ENCODE assay signal across 1 cellular context in the genomic region with DNA sequence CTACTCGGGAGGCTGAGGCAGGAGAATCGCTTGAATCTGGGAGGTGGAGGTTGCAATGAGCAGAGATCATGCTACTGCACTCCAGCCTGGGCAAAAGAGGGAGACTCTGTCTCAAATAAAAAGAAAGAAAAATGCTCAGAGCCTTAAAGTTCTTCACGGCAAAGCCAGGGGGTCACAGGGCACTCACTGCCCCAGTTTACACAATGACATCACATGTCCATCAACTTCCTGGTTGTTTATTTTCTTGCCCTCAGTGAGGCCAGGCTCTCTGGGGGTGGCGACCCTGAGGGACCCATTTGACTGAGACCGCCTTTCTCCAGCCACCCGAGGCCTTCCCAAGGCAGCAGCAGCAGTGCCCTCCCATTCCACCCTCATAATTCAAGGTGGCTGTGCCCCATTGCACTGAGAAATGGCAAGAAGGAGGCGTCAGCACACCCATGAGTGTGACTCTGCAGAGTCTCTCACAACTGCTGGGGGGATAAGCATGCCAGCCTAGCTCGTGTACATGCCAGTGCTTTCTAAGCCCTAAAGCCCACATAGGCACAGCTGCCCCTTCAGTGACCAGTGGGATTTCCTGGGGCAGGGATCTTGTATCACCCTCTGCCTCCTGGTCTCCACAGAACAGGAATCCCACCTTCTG.
TF ChIP-seq lines count a peak whose summit lies in the region.

No MANE protein-coding gene starts in this region.

TF ChIP-seq in HepG2, 621 proteins besides CTCF, POLR2A, EP300 and RAD21 (continued from another document and continues in another):
- TF ChIP-seq HNF4A (CRISPR knock-in tag; IDR thresholded peaks at IDR 0.05) = peak; percentile 59
- TF ChIP-seq, protein P1, sequence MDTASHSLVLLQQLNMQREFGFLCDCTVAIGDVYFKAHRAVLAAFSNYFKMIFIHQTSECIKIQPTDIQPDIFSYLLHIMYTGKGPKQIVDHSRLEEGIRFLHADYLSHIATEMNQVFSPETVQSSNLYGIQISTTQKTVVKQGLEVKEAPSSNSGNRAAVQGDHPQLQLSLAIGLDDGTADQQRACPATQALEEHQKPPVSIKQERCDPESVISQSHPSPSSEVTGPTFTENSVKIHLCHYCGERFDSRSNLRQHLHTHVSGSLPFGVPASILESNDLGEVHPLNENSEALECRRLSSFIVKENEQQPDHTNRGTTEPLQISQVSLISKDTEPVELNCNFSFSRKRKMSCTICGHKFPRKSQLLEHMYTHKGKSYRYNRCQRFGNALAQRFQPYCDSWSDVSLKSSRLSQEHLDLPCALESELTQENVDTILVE (CRISPR knock-in tag; IDR thresholded peaks at IDR 0.05) = no peak
- no peak for TF ChIP-seq MATR3 (CRISPR knock-in tag; IDR thresholded peaks at IDR 0.05)
- TF ChIP-seq HNRNPLL (IDR thresholded peaks at IDR 0.05; ENCODE audit: low read depth, low read length, poor library complexity, severe bottlenecking) = no peak
- no peak for TF ChIP-seq JDP2 (CRISPR knock-in tag; IDR thresholded peaks at IDR 0.05; ENCODE audit: borderline replicate concordance)
- no peak for TF ChIP-seq HDAC1 (CRISPR knock-in tag; IDR thresholded peaks at IDR 0.05)
- TF ChIP-seq KDM6A (CRISPR knock-in tag; IDR thresholded peaks at IDR 0.05; ENCODE audit: low read depth) = peak; percentile 55; the same call in 1 of the 2 replicates
- TF ChIP-seq, protein P2, sequence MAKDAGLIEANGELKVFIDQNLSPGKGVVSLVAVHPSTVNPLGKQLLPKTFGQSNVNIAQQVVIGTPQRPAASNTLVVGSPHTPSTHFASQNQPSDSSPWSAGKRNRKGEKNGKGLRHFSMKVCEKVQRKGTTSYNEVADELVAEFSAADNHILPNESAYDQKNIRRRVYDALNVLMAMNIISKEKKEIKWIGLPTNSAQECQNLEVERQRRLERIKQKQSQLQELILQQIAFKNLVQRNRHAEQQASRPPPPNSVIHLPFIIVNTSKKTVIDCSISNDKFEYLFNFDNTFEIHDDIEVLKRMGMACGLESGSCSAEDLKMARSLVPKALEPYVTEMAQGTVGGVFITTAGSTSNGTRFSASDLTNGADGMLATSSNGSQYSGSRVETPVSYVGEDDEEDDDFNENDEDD (CRISPR knock-in tag; IDR thresholded peaks at IDR 0.05; ENCODE audit: borderline replicate concordance) = no peak
- no peak for TF ChIP-seq HOXA9 (CRISPR knock-in tag; IDR thresholded peaks at IDR 0.05; ENCODE audit: borderline replicate concordance)
- TF ChIP-seq, protein P3, sequence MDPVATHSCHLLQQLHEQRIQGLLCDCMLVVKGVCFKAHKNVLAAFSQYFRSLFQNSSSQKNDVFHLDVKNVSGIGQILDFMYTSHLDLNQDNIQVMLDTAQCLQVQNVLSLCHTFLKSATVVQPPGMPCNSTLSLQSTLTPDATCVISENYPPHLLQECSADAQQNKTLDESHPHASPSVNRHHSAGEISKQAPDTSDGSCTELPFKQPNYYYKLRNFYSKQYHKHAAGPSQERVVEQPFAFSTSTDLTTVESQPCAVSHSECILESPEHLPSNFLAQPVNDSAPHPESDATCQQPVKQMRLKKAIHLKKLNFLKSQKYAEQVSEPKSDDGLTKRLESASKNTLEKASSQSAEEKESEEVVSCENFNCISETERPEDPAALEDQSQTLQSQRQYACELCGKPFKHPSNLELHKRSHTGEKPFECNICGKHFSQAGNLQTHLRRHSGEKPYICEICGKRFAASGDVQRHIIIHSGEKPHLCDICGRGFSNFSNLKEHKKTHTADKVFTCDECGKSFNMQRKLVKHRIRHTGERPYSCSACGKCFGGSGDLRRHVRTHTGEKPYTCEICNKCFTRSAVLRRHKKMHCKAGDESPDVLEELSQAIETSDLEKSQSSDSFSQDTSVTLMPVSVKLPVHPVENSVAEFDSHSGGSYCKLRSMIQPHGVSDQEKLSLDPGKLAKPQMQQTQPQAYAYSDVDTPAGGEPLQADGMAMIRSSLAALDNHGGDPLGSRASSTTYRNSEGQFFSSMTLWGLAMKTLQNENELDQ (CRISPR knock-in tag; IDR thresholded peaks at IDR 0.05; ENCODE audit: borderline replicate concordance) = no peak
- peak; percentile 30; the same call in 1 of the 3 replicates for TF ChIP-seq MXI1 (IDR thresholded peaks at IDR 0.05; ENCODE audit: borderline replicate concordance, low read depth, low read length)
- peak; percentile 64; the same call in 1 of the 2 replicates for TF ChIP-seq GLI4 (CRISPR knock-in tag; IDR thresholded peaks at IDR 0.05; ENCODE audit: borderline replicate concordance)
- TF ChIP-seq ATF7 (IDR thresholded peaks at IDR 0.05) = peak; percentile 66
- peak; percentile 91 for TF ChIP-seq ATF7 (CRISPR knock-in tag; IDR thresholded peaks at IDR 0.05)
- TF ChIP-seq, protein P4, sequence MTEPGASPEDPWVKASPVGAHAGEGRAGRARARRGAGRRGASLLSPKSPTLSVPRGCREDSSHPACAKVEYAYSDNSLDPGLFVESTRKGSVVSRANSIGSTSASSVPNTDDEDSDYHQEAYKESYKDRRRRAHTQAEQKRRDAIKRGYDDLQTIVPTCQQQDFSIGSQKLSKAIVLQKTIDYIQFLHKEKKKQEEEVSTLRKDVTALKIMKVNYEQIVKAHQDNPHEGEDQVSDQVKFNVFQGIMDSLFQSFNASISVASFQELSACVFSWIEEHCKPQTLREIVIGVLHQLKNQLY (CRISPR knock-in tag; IDR thresholded peaks at IDR 0.05) = no peak
- TF ChIP-seq, protein P5, sequence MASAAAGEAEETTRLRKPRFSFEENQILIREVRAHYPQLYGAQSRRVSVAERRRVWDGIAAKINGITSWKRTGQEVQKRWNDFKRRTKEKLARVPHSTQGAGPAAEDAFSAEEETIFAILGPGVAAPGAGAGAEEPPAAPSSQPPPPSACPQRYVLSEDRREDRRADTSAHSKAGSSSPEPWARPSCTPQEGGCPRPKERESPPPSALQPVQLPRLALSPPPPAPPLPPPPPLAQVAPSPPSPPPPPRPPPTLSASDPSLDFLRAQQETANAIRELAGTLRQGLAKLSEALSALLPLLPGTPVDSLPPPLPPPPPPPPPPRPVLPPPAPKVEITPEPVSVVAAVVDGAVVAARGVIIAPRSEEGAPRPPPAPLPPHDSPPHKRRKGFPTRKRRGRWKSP (CRISPR knock-in tag; IDR thresholded peaks at IDR 0.05) = peak; percentile 28; the same call in 1 of the 2 replicates
- TF ChIP-seq, protein P6, sequence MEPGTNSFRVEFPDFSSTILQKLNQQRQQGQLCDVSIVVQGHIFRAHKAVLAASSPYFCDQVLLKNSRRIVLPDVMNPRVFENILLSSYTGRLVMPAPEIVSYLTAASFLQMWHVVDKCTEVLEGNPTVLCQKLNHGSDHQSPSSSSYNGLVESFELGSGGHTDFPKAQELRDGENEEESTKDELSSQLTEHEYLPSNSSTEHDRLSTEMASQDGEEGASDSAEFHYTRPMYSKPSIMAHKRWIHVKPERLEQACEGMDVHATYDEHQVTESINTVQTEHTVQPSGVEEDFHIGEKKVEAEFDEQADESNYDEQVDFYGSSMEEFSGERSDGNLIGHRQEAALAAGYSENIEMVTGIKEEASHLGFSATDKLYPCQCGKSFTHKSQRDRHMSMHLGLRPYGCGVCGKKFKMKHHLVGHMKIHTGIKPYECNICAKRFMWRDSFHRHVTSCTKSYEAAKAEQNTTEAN (CRISPR knock-in tag; conservative IDR thresholded peaks at IDR 0.05) = no peak
- TF ChIP-seq THAP11 (CRISPR knock-in tag; IDR thresholded peaks at IDR 0.05) = 0 out of 2 replicates have a peak, but pooled peaks have one; percentile 7
- TF ChIP-seq TBX2 (CRISPR knock-in tag; IDR thresholded peaks at IDR 0.05; ENCODE audit: borderline replicate concordance) = no peak; the same call in 1 of the 2 replicates
- TF ChIP-seq, protein P7, sequence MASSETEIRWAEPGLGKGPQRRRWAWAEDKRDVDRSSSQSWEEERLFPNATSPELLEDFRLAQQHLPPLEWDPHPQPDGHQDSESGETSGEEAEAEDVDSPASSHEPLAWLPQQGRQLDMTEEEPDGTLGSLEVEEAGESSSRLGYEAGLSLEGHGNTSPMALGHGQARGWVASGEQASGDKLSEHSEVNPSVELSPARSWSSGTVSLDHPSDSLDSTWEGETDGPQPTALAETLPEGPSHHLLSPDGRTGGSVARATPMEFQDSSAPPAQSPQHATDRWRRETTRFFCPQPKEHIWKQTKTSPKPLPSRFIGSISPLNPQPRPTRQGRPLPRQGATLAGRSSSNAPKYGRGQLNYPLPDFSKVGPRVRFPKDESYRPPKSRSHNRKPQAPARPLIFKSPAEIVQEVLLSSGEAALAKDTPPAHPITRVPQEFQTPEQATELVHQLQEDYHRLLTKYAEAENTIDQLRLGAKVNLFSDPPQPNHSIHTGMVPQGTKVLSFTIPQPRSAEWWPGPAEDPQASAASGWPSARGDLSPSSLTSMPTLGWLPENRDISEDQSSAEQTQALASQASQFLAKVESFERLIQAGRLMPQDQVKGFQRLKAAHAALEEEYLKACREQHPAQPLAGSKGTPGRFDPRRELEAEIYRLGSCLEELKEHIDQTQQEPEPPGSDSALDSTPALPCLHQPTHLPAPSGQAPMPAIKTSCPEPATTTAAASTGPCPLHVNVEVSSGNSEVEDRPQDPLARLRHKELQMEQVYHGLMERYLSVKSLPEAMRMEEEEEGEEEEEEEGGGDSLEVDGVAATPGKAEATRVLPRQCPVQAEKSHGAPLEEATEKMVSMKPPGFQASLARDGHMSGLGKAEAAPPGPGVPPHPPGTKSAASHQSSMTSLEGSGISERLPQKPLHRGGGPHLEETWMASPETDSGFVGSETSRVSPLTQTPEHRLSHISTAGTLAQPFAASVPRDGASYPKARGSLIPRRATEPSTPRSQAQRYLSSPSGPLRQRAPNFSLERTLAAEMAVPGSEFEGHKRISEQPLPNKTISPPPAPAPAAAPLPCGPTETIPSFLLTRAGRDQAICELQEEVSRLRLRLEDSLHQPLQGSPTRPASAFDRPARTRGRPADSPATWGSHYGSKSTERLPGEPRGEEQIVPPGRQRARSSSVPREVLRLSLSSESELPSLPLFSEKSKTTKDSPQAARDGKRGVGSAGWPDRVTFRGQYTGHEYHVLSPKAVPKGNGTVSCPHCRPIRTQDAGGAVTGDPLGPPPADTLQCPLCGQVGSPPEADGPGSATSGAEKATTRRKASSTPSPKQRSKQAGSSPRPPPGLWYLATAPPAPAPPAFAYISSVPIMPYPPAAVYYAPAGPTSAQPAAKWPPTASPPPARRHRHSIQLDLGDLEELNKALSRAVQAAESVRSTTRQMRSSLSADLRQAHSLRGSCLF (CRISPR knock-in tag; IDR thresholded peaks at IDR 0.05; ENCODE audit: borderline replicate concordance) = no peak
- no peak for TF ChIP-seq KDM4B (CRISPR knock-in tag; IDR thresholded peaks at IDR 0.05)
- TF ChIP-seq SIN3A (IDR thresholded peaks at IDR 0.05; ENCODE audit: borderline replicate concordance, low read depth, low read length) = no peak
- peak; percentile 33; the same call in 1 of the 2 replicates for TF ChIP-seq ZNF629 (CRISPR knock-in tag; conservative IDR thresholded peaks at IDR 0.05)
- TF ChIP-seq, protein P8, sequence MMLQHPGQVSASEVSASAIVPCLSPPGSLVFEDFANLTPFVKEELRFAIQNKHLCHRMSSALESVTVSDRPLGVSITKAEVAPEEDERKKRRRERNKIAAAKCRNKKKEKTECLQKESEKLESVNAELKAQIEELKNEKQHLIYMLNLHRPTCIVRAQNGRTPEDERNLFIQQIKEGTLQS (CRISPR knock-in tag; IDR thresholded peaks at IDR 0.05) = peak; percentile 79
- no peak for TF ChIP-seq ZNF839 (CRISPR knock-in tag; IDR thresholded peaks at IDR 0.05; ENCODE audit: borderline replicate concordance)
- no peak for TF ChIP-seq ZSCAN20 (CRISPR knock-in tag; IDR thresholded peaks at IDR 0.05; ENCODE audit: borderline replicate concordance)
- no peak for TF ChIP-seq HOXA5 (CRISPR knock-in tag; IDR thresholded peaks at IDR 0.05)
- TF ChIP-seq, protein P9, sequence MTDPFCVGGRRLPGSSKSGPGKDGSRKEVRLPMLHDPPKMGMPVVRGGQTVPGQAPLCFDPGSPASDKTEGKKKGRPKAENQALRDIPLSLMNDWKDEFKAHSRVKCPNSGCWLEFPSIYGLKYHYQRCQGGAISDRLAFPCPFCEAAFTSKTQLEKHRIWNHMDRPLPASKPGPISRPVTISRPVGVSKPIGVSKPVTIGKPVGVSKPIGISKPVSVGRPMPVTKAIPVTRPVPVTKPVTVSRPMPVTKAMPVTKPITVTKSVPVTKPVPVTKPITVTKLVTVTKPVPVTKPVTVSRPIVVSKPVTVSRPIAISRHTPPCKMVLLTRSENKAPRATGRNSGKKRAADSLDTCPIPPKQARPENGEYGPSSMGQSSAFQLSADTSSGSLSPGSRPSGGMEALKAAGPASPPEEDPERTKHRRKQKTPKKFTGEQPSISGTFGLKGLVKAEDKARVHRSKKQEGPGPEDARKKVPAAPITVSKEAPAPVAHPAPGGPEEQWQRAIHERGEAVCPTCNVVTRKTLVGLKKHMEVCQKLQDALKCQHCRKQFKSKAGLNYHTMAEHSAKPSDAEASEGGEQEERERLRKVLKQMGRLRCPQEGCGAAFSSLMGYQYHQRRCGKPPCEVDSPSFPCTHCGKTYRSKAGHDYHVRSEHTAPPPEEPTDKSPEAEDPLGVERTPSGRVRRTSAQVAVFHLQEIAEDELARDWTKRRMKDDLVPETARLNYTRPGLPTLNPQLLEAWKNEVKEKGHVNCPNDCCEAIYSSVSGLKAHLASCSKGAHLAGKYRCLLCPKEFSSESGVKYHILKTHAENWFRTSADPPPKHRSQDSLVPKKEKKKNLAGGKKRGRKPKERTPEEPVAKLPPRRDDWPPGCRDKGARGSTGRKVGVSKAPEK (CRISPR knock-in tag; IDR thresholded peaks at IDR 0.05; ENCODE audit: borderline replicate concordance) = 0 out of 2 replicates have a peak, but pooled peaks have one; percentile 16
- TF ChIP-seq, protein P10, sequence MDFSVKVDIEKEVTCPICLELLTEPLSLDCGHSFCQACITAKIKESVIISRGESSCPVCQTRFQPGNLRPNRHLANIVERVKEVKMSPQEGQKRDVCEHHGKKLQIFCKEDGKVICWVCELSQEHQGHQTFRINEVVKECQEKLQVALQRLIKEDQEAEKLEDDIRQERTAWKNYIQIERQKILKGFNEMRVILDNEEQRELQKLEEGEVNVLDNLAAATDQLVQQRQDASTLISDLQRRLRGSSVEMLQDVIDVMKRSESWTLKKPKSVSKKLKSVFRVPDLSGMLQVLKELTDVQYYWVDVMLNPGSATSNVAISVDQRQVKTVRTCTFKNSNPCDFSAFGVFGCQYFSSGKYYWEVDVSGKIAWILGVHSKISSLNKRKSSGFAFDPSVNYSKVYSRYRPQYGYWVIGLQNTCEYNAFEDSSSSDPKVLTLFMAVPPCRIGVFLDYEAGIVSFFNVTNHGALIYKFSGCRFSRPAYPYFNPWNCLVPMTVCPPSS (IDR thresholded peaks at IDR 0.05) = no peak
- TF ChIP-seq, protein P11, sequence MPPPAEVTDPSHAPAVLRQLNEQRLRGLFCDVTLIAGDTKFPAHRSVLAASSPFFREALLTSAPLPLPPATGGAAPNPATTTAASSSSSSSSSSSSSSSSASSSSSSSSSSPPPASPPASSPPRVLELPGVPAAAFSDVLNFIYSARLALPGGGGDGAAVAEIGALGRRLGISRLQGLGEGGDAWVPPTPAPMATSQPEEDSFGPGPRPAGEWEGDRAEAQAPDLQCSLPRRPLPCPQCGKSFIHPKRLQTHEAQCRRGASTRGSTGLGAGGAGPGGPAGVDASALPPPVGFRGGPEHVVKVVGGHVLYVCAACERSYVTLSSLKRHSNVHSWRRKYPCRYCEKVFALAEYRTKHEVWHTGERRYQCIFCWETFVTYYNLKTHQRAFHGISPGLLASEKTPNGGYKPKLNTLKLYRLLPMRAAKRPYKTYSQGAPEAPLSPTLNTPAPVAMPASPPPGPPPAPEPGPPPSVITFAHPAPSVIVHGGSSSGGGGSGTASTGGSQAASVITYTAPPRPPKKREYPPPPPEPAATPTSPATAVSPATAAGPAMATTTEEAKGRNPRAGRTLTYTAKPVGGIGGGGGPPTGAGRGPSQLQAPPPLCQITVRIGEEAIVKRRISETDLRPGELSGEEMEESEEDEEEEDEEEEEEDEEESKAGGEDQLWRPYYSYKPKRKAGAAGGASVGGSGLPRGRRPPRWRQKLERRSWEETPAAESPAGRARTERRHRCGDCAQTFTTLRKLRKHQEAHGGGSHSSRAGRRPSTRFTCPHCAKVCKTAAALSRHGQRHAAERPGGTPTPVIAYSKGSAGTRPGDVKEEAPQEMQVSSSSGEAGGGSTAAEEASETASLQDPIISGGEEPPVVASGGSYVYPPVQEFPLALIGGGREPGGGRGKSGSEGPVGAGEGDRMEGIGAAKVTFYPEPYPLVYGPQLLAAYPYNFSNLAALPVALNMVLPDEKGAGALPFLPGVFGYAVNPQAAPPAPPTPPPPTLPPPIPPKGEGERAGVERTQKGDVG (CRISPR knock-in tag; IDR thresholded peaks at IDR 0.05; ENCODE audit: borderline replicate concordance) = no peak
- TF ChIP-seq ZBTB1 (CRISPR knock-in tag; IDR thresholded peaks at IDR 0.05; ENCODE audit: borderline replicate concordance) = no peak
